In the genomic region with DNA sequence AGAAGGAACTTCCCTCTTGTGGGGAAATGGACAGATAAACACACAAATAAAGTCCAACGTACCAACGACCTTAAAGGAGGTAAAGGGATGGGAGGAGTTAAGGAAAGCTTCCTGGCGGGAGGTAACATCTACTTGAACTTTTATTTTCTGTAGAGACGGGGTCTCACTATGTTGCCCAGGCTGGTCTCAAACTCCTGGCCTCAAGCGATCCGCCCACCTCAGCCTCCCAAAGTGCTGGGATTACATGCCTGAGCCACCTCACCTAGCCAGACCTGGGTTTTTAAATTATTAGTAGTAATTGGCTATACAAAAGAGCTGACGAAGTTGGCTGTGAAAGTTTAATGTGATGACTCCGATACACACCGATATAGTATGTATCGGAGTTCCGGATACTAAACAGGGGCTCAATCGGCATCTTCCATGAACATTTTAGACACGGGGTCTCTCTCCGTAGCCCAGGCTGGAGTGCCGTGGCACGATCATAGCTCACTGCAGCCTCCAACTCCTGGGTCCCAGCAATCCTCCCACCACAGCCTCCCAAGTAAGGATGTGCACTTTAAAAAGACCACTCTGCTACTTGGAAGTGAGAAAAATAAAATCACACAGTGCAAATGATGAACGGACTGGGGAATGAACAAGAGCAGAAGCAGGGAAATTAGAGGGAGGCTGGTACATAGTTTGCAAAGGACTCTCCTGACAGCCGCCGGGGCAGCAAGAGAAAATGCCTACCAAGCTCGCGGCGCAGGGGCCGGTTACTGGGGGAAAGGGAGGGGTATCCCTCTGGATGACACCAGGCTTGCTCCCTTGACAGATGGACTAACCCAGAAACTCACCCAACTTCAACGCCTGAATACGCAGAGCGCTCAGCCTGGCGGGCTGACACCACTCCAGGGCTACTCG, we compare ENCODE assay signal across 8 cellular contexts. TPM values are rescaled to one million over a fixed set of nuclear protein-coding genes. Genes with fewer than 3 reads are reported as not detected.
DNase-seq lines count a peak whose midpoint lies in the region; ATAC-seq lines count a peak whose summit lies in the region.

No MANE protein-coding gene starts in this region.

- H3K4me3 ChIP-seq in CD4-positive, alpha-beta memory T cell (ENCODE audit: low read length in 2 of 2) = peak overlapping the region; percentile 67 to 99
- H3K4me3 ChIP-seq in effector memory CD4-positive, alpha-beta T cell (ENCODE audit: insufficient read depth, low read depth, low read length, poor library complexity, severe bottlenecking) = peak overlapping the region; percentile 88
- H3K4me3 ChIP-seq in neuron (ENCODE audit: low read length) = peak overlapping the region; percentile 66

- CTCF ChIA-PET in CD4-positive, alpha-beta memory T cell (lab: Charles Lee; ENCODE audit: partially characterized antibody) = interaction anchor here (1.6 kb wide), 1 partner anchor 38 kb away, joined by 3 read pairs; no protein-coding TSS in a partner anchor

- H3K9me3 ChIP-seq in CD4-positive, alpha-beta memory T cell (ENCODE audit: control insufficient read depth in 1 of 2, low read length in 2 of 2) = no peaks in the 10 kb centered on the region
- no peaks in the 10 kb centered on the region for H3K9me3 ChIP-seq in effector memory CD4-positive, alpha-beta T cell (ENCODE audit: control insufficient read depth, low read length)
- no peaks in the 10 kb centered on the region for H3K9me3 ChIP-seq in neuron (ENCODE audit: low read length)

- H3K4me1 Mint-ChIP-seq in CD4-positive, alpha-beta memory T cell = peaks cover 22 to 43% (median 29%) of the 10 kb centered on the region in 4 donors

- POLR2A ChIA-PET in CD4-positive, alpha-beta memory T cell (lab: Charles Lee; ENCODE audit: partially characterized antibody) = interaction anchor here (1.0 to 5.3 kb wide), 9 partner anchors 9 to 44 kb away, joined by 3 to 118 read pairs (median 6); partner anchors contain the start of genes BAZ1B and TBL2

- no peak for DNase-seq in CD4-positive, alpha-beta memory T cell
- DNase-seq in NOMO-1 (lab: John Stamatoyannopoulos, UW; ENCODE audit: unreplicated experiment in 2 of 2) = peak; percentile 39 to 73
- no peak for DNase-seq in effector memory CD4-positive, alpha-beta T cell
- DNase-seq in NCI-H1436 (lab: John Stamatoyannopoulos, UW) = no peak
- DNase-seq in stimulated activated CD4-positive, alpha-beta T cell treated with anti-CD3 and anti-CD28 coated beads, Interleukin-2, amount 100 ng/mL, for 48 hours = no peak
- DNase-seq in medulla oblongata (ENCODE audit: extremely low spot score) = no peak

- intact Hi-C loops in CD4-positive, alpha-beta memory T cell (cut with micrococcal nuclease) = loop anchor here (1.0 kb wide), 4 partner anchors 22 to 182 kb away; partner anchors contain the start of genes ABHD11, BAZ1B, BUD23 and DNAJC30

- H3K9me3 Mint-ChIP-seq in CD4-positive, alpha-beta memory T cell = no peaks in the 10 kb centered on the region

- peak overlapping the region; percentile 97 for H3K27ac ChIP-seq in CD4-positive, alpha-beta memory T cell (ENCODE audit: low read depth, low read length)
- peak overlapping the region; percentile 100 for H3K27ac ChIP-seq in effector memory CD4-positive, alpha-beta T cell (ENCODE audit: insufficient read depth, low read length, poor library complexity, severe bottlenecking)

- ATAC-seq in HG02759 (IDR thresholded peaks at IDR 0.05; ENCODE audit: unreplicated experiment) = no peak

- no peaks in the 10 kb centered on the region for H3K27me3 ChIP-seq in CD4-positive, alpha-beta memory T cell (ENCODE audit: insufficient read depth, low read length)
- no peaks in the 10 kb centered on the region for H3K27me3 ChIP-seq in effector memory CD4-positive, alpha-beta T cell (replicated peaks; ENCODE audit: control insufficient read depth, insufficient read depth, low read length, poor library complexity, severe bottlenecking)
- no peaks in the 10 kb centered on the region for H3K27me3 ChIP-seq in neuron (ENCODE audit: insufficient read depth, low read length)

- H3K36me3 Mint-ChIP-seq in CD4-positive, alpha-beta memory T cell = peaks cover 5 to 26% of the 10 kb centered on the region in 2 donors

- peak overlapping the region; percentile 89 to 95 (median 92) for H3K4me3 Mint-ChIP-seq in CD4-positive, alpha-beta memory T cell

- H3K36me3 ChIP-seq in CD4-positive, alpha-beta memory T cell (ENCODE audit: insufficient read depth, low read length) = peaks cover under 1% of the 10 kb centered on the region
- peaks cover 16% of the 10 kb centered on the region for H3K36me3 ChIP-seq in effector memory CD4-positive, alpha-beta T cell (ENCODE audit: control insufficient read depth, insufficient read depth, low read length)
- H3K36me3 ChIP-seq in neuron (ENCODE audit: insufficient read depth, low read length) = peaks cover 14% of the 10 kb centered on the region

- peak overlapping the region; percentile 7 for H2AFZ ChIP-seq in neuron (ENCODE audit: low read depth, low read length)

- H3K4me1 ChIP-seq in CD4-positive, alpha-beta memory T cell (ENCODE audit: insufficient read depth, low read length) = peaks cover 44% of the 10 kb centered on the region
- peaks cover 21% of the 10 kb centered on the region for H3K4me1 ChIP-seq in effector memory CD4-positive, alpha-beta T cell (ENCODE audit: control insufficient read depth, insufficient read depth, low read length, poor library complexity, severe bottlenecking)
- peaks cover 12% of the 10 kb centered on the region for H3K4me1 ChIP-seq in neuron (ENCODE audit: insufficient read depth, low read length)

- H3K27ac Mint-ChIP-seq in CD4-positive, alpha-beta memory T cell = peak overlapping the region; percentile 73 to 96 (median 91)

- H3K27me3 Mint-ChIP-seq in CD4-positive, alpha-beta memory T cell = no peaks in the 10 kb centered on the region

RNA-seq across cellular contexts. Expression of gene BCL7B, which starts 1.0 kb away (rescaled TPM):
- total RNA-seq in CD4-positive, alpha-beta memory T cell = 10 to 100 TPM; 57.0 to 58.0 TPM
- 100 to 1,000 TPM in 1 of 2 donors, 10 to 100 TPM in 1; 84.2 to 112 TPM for polyA plus RNA-seq in CD4-positive, alpha-beta memory T cell

RNA-seq across cellular contexts. Expression of gene TBL2, which starts 21.9 kb away (rescaled TPM):
- 10 to 100 TPM; 45.4 to 47.5 TPM for total RNA-seq in CD4-positive, alpha-beta memory T cell
- polyA plus RNA-seq in CD4-positive, alpha-beta memory T cell = 10 to 100 TPM; 15.6 to 20.5 TPM

RNA-seq across cellular contexts. Expression of gene BAZ1B, which starts 34.4 kb away (rescaled TPM):
- total RNA-seq in CD4-positive, alpha-beta memory T cell = 10 to 100 TPM; 75.3 to 78.6 TPM
- 10 to 100 TPM in 1 of 2 donors, 1 to 10 TPM in 1; 5.8 to 29.1 TPM for polyA plus RNA-seq in CD4-positive, alpha-beta memory T cell

Comparison
In these comparisons a context has a peak if more than half of its experiments do, and no peak if none do; other contexts are left out.
1. DNase-seq: peak in NOMO-1 (2 of 2); none in CD4-positive, alpha-beta memory T cell (0 of 5), effector memory CD4-positive, alpha-beta T cell (0 of 3), NCI-H1436 (single experiment), stimulated activated CD4-positive, alpha-beta T cell treated with anti-CD3 and anti-CD28 coated beads, Interleukin-2, amount 100 ng/mL, for 48 hours (0 of 2) and medulla oblongata (single experiment).
2. Peak in every context shown above with its lines, with median percentiles within 50 percentile points of each other: H3K4me3 ChIP-seq.